8 cellular contexts compared by ENCODE assay signal in the genomic region with DNA sequence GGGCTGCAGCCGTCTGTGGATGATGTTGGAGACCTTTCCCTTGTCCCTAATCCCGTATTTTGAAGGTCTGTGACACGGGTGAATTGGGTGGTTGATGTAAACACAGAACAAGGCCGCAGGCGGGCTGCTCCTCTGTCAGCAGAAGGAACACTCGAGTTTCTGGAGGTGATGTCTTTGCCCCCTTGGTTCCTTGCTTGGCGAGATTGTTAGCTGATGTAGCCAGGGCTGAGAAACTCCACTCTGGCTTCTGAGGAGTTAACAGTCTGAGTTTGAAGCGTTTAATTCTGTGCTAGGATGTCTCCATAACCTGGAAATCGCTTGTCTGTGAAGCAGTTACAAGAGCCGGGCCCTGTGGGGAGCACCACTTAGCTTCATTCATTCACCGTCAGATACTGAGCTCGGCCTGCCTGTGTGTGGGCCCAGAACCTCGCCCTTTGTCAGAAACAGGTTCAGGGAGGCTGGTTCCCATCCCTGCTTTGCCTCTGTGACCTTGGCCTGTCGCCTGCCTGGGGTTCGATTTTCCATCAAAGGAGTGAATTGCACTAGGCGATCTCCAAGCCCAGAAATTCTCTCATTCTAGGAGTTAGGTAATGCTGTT. TPM values are rescaled to one million over a fixed set of nuclear protein-coding genes. Genes with fewer than 3 reads are reported as not detected.
A peak's percentile ranks its signal among the peaks of the same experiment; 100 is the strongest.
DNase-seq lines count a peak whose midpoint lies in the region; ATAC-seq and TF ChIP-seq lines count a peak whose summit lies in the region.

No MANE protein-coding gene starts in this region.

- H3K18ac ChIP-seq in trophoblast cell (ENCODE audit: low read length): no peak overlapping the region

- H2BK5ac ChIP-seq in trophoblast cell (ENCODE audit: low read depth, low read length, poor library complexity): no peak overlapping the region

- no peak overlapping the region for H2BK120ac ChIP-seq in trophoblast cell (ENCODE audit: insufficient read depth, low read length, poor library complexity)

- H3K9me3 Mint-ChIP-seq in glutamatergic neuron (ENCODE audit: unreplicated experiment): peaks cover 19% of the 10 kb centered on the region

- peaks cover 2 to 6% of the 10 kb centered on the region in 2 experiments for H3K36me3 ChIP-seq in trophoblast cell (ENCODE audit: control insufficient read depth in 1 of 2, insufficient read depth in 2 of 2, low read length in 2 of 2)

- peak overlapping the region; percentile 43 for H3K4ac ChIP-seq in trophoblast cell (ENCODE audit: low read depth, low read length)

- no peak overlapping the region for H2AFZ ChIP-seq in trophoblast cell (ENCODE audit: insufficient read depth, low read length, poor library complexity)

- no peak for ATAC-seq in Right ventricle myocardium superior (ENCODE audit: poor library complexity)
- ATAC-seq in left ventricle myocardium superior: no peak
- ATAC-seq in HG02798 (IDR thresholded peaks at IDR 0.05; ENCODE audit: poor library complexity, unreplicated experiment): no peak
- no peak for ATAC-seq in GM19035 (IDR thresholded peaks at IDR 0.05; ENCODE audit: unreplicated experiment)

- H3K79me2 ChIP-seq in trophoblast cell (ENCODE audit: control insufficient read depth, insufficient read depth, low read length, poor library complexity): peaks cover 7% of the 10 kb centered on the region

- H3K4me1 Mint-ChIP-seq in glutamatergic neuron (ENCODE audit: low read depth, unreplicated experiment): peaks cover 31% of the 10 kb centered on the region

- H2BK12ac ChIP-seq in trophoblast cell (ENCODE audit: low read length): no peak overlapping the region

- no peak overlapping the region for H3K9ac ChIP-seq in trophoblast cell (ENCODE audit: low read length)

- H3K27ac ChIP-seq in trophoblast cell (ENCODE audit: low read depth, low read length): no peak overlapping the region

- H3K4me3 Mint-ChIP-seq in glutamatergic neuron (ENCODE audit: unreplicated experiment): peak overlapping the region; percentile 91

- H3K36me3 Mint-ChIP-seq in glutamatergic neuron (ENCODE audit: unreplicated experiment): no peaks in the 10 kb centered on the region

- no CpG with 5 or more reads among the region's 16 CpGs for WGBS in trophoblast cell (ENCODE audit: extremely low coverage, insufficient coverage, insufficient read length)

- peak; percentile 37 for DNase-seq in Right ventricle myocardium superior
- no peak for DNase-seq in left ventricle myocardium superior
- DNase-seq in activated T-cell treated with anti-CD3 and anti-CD28 coated beads, Interleukin-2, amount 50 U/mL, for 48 hours: peak; percentile 32 to 43
- no peak for DNase-seq in glutamatergic neuron
- peak in 1 of 2 donors; percentile 39 for DNase-seq in trophoblast cell
- DNase-seq in SW 1271 (lab: John Stamatoyannopoulos, UW): no peak

- no peak for TF ChIP-seq CTCF in glutamatergic neuron (IDR thresholded peaks at IDR 0.05; ENCODE audit: partially characterized antibody, unreplicated experiment)

- intact Hi-C loops in Right ventricle myocardium superior (cut with DNase I): no loop called here
- intact Hi-C loops in left ventricle myocardium superior (cut with micrococcal nuclease): no loop called here

- peak overlapping the region; percentile 81 for H3K4me2 ChIP-seq in trophoblast cell (ENCODE audit: low read length)

- H3K9me3 ChIP-seq in trophoblast cell (ENCODE audit: insufficient read depth, low read depth, low read length): no peaks in the 10 kb centered on the region

- peaks cover 8% of the 10 kb centered on the region for H3K79me1 ChIP-seq in trophoblast cell (ENCODE audit: low read length)

- no peak overlapping the region for H4K8ac ChIP-seq in trophoblast cell (ENCODE audit: low read depth, low read length)

- peak overlapping the region; percentile 92 for H3K27ac Mint-ChIP-seq in glutamatergic neuron (ENCODE audit: unreplicated experiment)

- H3K27me3 Mint-ChIP-seq in glutamatergic neuron (ENCODE audit: unreplicated experiment): peaks cover 17% of the 10 kb centered on the region

- no peaks in the 10 kb centered on the region for H3K27me3 ChIP-seq in trophoblast cell (ENCODE audit: insufficient read depth, low read length)

- H4K91ac ChIP-seq in trophoblast cell (ENCODE audit: low read depth, low read length): no peak overlapping the region

- peaks cover 7 to 9% of the 10 kb centered on the region in 2 experiments for H3K4me1 ChIP-seq in trophoblast cell (ENCODE audit: control insufficient read depth in 1 of 2, insufficient read depth in 2 of 2, low read length in 2 of 2)

- H3K23ac ChIP-seq in trophoblast cell (ENCODE audit: low read length): no peak overlapping the region

- H3K4me3 ChIP-seq in trophoblast cell (ENCODE audit: low read depth, low read length): peak overlapping the region; percentile 83

- no peak overlapping the region for H4K12ac ChIP-seq in trophoblast cell (ENCODE audit: low read depth, low read length)

- no peak overlapping the region for H3K14ac ChIP-seq in trophoblast cell (ENCODE audit: low read length)

- H2AK5ac ChIP-seq in trophoblast cell (ENCODE audit: low read length): no peak overlapping the region

RNA-seq across cellular contexts. Expression of gene MAPK8IP3, which starts 1.3 kb away (rescaled TPM):
- total RNA-seq in Right ventricle myocardium superior (61.4 TPM), left ventricle myocardium superior (80.3 TPM), glutamatergic neuron (ENCODE audit: unreplicated experiment) (281 TPM)
- polyA plus RNA-seq in trophoblast cell (2013): 38.0 and 39.0 TPM in 2 replicates

RNA-seq across cellular contexts. Expression of gene JPT2, which starts 29.2 kb away (rescaled TPM):
- total RNA-seq in Right ventricle myocardium superior (30.6 TPM), left ventricle myocardium superior (41.6 TPM), glutamatergic neuron (ENCODE audit: unreplicated experiment) (72.9 TPM)
- polyA plus RNA-seq in trophoblast cell (2013): 156 and 161 TPM in 2 replicates

Comparison
In these comparisons a context has a peak if more than half of its experiments do, and no peak if none do; other contexts are left out.
1. DNase-seq: peak in Right ventricle myocardium superior (single experiment) and activated T-cell treated with anti-CD3 and anti-CD28 coated beads, Interleukin-2, amount 50 U/mL, for 48 hours (2 of 2); none in left ventricle myocardium superior (single experiment), glutamatergic neuron (single experiment) and SW 1271 (0 of 2).